In the genomic region with DNA sequence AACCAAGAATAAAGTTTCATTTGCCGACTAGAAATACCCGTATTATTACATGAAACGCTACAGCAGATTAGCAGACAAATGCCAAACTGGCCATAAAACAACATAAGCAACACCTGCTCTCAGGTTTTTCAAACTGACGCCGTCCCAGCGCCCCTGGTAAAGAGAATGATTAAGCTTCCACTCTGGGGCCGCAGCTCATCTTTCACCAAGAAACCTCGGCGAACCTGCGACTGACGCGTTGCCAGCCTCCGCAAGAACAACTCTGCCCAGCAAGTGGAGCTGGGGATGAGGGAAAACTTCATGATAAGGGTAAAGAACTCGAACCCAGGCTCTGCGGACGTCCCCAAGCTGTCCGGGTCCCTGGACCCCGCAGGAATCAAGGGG, we compare ENCODE assay signal across 8 cellular contexts.
DNase-seq lines count a peak whose midpoint lies in the region; ATAC-seq lines count a peak whose summit lies in the region.

No MANE protein-coding gene starts in this region.

- H3K9me3 ChIP-seq in adipocyte (ENCODE audit: control insufficient read depth, low read length), result no peaks in the 10 kb centered on the region
- H3K9me3 ChIP-seq in iPS-18c (ENCODE audit: control insufficient read depth, insufficient read depth, low read length), result no peaks in the 10 kb centered on the region

- H3K4me3 ChIP-seq in adipocyte (ENCODE audit: low read length) (peak overlapping the region; percentile 99), iPS-18c (ENCODE audit: insufficient read depth, low read depth, low read length) (peak overlapping the region; percentile 85)

- peak overlapping the region; percentile 98 for H3K27ac Mint-ChIP-seq in stimulated activated naive CD8-positive, alpha-beta T cell treated with anti-CD3 and anti-CD28 coated beads, Interleukin-15, Interleukin-2, amounts not matched to agents 100 ng/mL and 50 ng/mL, for 24 hours

- H3K9ac ChIP-seq in adipocyte (ENCODE audit: low read length), result peak overlapping the region; percentile 99

- H3K9me3 Mint-ChIP-seq in stimulated activated naive CD8-positive, alpha-beta T cell treated with anti-CD3 and anti-CD28 coated beads, Interleukin-15, Interleukin-2, amounts not matched to agents 100 ng/mL and 50 ng/mL, for 24 hours, result no peaks in the 10 kb centered on the region

- H3K27me3 ChIP-seq in adipocyte (replicated peaks; ENCODE audit: control insufficient read depth, insufficient read depth, low read length), result no peaks in the 10 kb centered on the region

- peaks cover 23% of the 10 kb centered on the region for H3K4me1 Mint-ChIP-seq in stimulated activated naive CD8-positive, alpha-beta T cell treated with anti-CD3 and anti-CD28 coated beads, Interleukin-15, Interleukin-2, amounts not matched to agents 100 ng/mL and 50 ng/mL, for 24 hours (ENCODE audit: low read depth)

- peaks cover 10% of the 10 kb centered on the region for H3K36me3 Mint-ChIP-seq in stimulated activated naive CD8-positive, alpha-beta T cell treated with anti-CD3 and anti-CD28 coated beads, Interleukin-15, Interleukin-2, amounts not matched to agents 100 ng/mL and 50 ng/mL, for 24 hours (ENCODE audit: low read depth)

- no peaks in the 10 kb centered on the region for H3K27me3 Mint-ChIP-seq in stimulated activated naive CD8-positive, alpha-beta T cell treated with anti-CD3 and anti-CD28 coated beads, Interleukin-15, Interleukin-2, amounts not matched to agents 100 ng/mL and 50 ng/mL, for 24 hours

- H3K4me1 ChIP-seq in adipocyte (ENCODE audit: control insufficient read depth, insufficient read depth, low read length), result peaks cover 20% of the 10 kb centered on the region

- H3K4me3 Mint-ChIP-seq in stimulated activated naive CD8-positive, alpha-beta T cell treated with anti-CD3 and anti-CD28 coated beads, Interleukin-15, Interleukin-2, amounts not matched to agents 100 ng/mL and 50 ng/mL, for 24 hours, result peak overlapping the region; percentile 99

- ATAC-seq in GM21576 (IDR thresholded peaks at IDR 0.05; ENCODE audit: unreplicated experiment) (peak; percentile 15), GM18520 (IDR thresholded peaks at IDR 0.05; ENCODE audit: unreplicated experiment) (no peak)

- H3K36me3 ChIP-seq in adipocyte (ENCODE audit: control insufficient read depth, insufficient read depth, low read length, severe bottlenecking), result peaks cover 5% of the 10 kb centered on the region

- peak; percentile 9 for DNase-seq in GM04503 (ENCODE audit: low read depth)
- DNase-seq in LoVo (ENCODE audit: low spot score), result peak; percentile 24
- peak; percentile 75 for DNase-seq in adipocyte (ENCODE audit: low read depth)
- DNase-seq in NCI-H187 (lab: John Stamatoyannopoulos, UW), result no peak

Comparison
In these comparisons a context has a peak if more than half of its experiments do, and no peak if none do; other contexts are left out.
1. DNase-seq: peak in GM04503 (single experiment), LoVo (single experiment) and adipocyte (single experiment); none in NCI-H187 (0 of 2).